ENCODE assay signal across 1 cellular context in the genomic region with DNA sequence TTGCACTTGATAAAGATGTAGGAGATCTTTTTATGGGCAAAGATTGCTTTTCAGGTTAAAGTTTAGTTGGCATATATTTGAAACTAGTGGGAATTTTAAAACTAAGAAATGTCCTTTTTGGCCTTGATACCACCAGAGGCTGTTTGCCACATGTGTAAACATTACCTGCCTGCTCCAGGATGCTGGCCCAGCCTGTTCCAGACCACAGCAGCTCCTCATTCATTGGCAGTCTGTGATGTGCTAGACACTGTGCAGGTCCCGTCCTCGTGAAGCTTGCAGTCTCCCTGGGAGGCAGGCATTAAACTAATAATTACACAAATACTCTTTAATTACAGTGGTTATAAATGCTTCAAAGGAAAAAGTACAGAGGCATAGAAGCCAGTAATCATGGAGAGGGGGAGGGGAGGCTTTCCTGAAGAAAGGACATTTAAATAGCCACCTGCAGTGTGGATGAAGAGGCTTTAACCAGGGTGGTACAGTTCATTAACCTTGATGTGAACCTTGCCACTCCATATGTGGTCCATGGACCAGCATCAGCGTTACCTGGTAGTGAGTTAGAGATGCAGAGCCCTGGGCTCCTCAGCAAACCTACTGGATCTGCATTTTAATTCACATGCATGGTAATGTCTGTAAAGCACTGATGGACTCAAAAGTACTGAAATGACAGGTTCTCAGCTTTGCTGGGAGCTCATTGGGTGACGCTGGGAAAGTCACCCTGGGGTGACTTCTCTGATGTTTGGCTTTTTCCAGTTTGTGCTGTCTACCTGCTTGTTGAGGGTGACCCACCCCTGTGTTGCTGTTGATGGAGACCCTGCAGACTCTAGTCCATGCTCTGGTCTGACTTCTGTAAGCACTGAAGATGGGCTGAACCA.
A peak's percentile ranks its signal among the peaks of the same experiment; 100 is the strongest.
TF ChIP-seq lines count a peak whose summit lies in the region.

No MANE protein-coding gene starts in this region.

TF ChIP-seq in H1, 55 proteins besides CTCF, POLR2A, EP300 and RAD21:
- TF ChIP-seq SIN3A (conservative IDR thresholded peaks at IDR 0.05 in 1 of 2, IDR thresholded peaks at IDR 0.05 in 1 of 2; ENCODE audit: low read depth in 1 of 2, low read length in 2 of 2) (no peak), RXRA (IDR thresholded peaks at IDR 0.05; ENCODE audit: insufficient read depth, low read depth, low read length) (0 out of 2 replicates have a peak, but pooled peaks have one; percentile 64), POLR2AphosphoS5 (IDR thresholded peaks at IDR 0.05; ENCODE audit: low read depth, low read length) (peak; percentile 45; the same call in 1 of the 2 replicates)
TF ChIP-seq in H1: peak in this region for 2.
